In the genomic region with DNA sequence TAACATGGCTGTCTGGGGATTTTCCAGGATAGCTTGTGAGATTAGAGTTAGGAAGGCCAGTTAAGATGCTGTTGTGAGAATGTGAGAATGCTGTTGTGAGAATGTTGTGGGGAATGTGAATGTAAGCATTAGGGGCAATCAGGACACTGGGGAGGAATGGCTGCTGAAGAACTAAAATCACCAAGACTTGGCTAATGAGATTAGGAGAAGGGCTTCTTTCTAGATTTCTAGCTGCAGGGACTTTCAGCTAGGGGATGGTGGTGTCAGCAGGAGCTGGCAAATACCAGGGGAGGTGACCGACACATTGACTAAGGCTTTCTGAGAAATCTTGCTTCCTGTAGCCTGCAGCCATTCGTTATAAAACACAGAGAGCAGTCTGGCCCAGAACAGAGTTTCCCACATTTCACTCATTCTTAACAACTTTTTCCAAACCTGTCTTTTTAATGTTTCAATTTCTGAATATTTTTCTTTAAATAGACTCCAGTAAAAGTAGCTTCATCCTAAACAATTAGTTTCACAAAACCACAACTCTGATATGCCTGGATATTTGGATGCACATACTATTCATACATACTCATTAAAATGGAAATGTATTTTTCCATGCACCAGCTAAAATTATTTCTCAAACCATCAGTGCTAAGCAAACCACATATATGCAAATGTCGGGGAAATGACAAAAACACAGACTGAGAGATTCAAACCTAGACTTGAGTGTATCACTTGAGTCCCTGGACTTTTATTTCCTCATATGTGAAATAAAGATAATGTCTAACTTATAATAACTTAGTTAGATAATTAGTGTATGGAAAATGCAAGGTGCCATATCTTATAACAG, we compare ENCODE assay signal across 11 cellular contexts.
DNase-seq lines count a peak whose midpoint lies in the region; ATAC-seq and TF ChIP-seq lines count a peak whose summit lies in the region.
"Had no signal": no experiment of that assay in that cellular context is flagged by ENCODE, and none has a peak within 500 bp of the region (broad histone marks: within the 10 kb centered on the region; RNA-seq: fewer than 3 reads in every experiment).

No MANE protein-coding gene starts in this region.

- no peak overlapping the region for H2AK5ac ChIP-seq in mesenchymal stem cell (ENCODE audit: low read length, severe bottlenecking)

- peak overlapping the region in 1 of 2 experiments; percentile 47 for H2BK12ac ChIP-seq in mesenchymal stem cell (ENCODE audit: low read length in 2 of 2)

- H4K91ac ChIP-seq in mesenchymal stem cell (ENCODE audit: low read length): no peak overlapping the region

- H3K14ac ChIP-seq in mesenchymal stem cell (ENCODE audit: low read length in 2 of 2): no peak overlapping the region

- H3K36me3 ChIP-seq in GM23338 (ENCODE audit: insufficient read depth) (no peaks in the 10 kb centered on the region), KMS-11 (ENCODE audit: insufficient read depth) (no peaks in the 10 kb centered on the region), mesenchymal stem cell (ENCODE audit: control insufficient read depth in 1 of 2, insufficient read depth in 2 of 2, low read depth in 1 of 2, low read length in 2 of 2) (no peaks in the 10 kb centered on the region), H7 (replicated peaks; ENCODE audit: control insufficient read depth, insufficient read depth, low read length) (no peaks in the 10 kb centered on the region), upper lobe of right lung (no peaks in the 10 kb centered on the region)
- H3K36me3 ChIP-seq: gastrocnemius medialis, SJSA1 had no signal

- no peak overlapping the region for H3K4me3 Mint-ChIP-seq in GM23338
- H3K4me3 Mint-ChIP-seq: activated naive CD4-positive, alpha-beta T cell treated with anti-CD3 and anti-CD28 coated beads, Interleukin-2, amount 50 U/mL, for 24 hours had no signal

- 77% methylated on average over 2 of the region's 3 CpGs for WGBS in mesenchymal stem cell

- no peaks in the 10 kb centered on the region for H3K36me3 Mint-ChIP-seq in GM23338 (ENCODE audit: low read depth)
- H3K36me3 Mint-ChIP-seq: activated naive CD4-positive, alpha-beta T cell treated with anti-CD3 and anti-CD28 coated beads, Interleukin-2, amount 50 U/mL, for 24 hours had no signal

- TF ChIP-seq CTCF in GM23338 (conservative IDR thresholded peaks at IDR 0.05; ENCODE audit: low read depth in 2 of 2) (no peak), KMS-11 (conservative IDR thresholded peaks at IDR 0.05; ENCODE audit: low read depth, low read length) (no peak), upper lobe of right lung (IDR thresholded peaks at IDR 0.05) (no peak)

- H3K79me1 ChIP-seq in mesenchymal stem cell (replicated peaks; ENCODE audit: low read length, poor library complexity, severe bottlenecking): no peaks in the 10 kb centered on the region

- H3K4me3 ChIP-seq in GM23338 (no peak overlapping the region), KMS-11 (IDR thresholded peaks at IDR 0.05; ENCODE audit: insufficient read depth, low read depth, low read length) (no peak overlapping the region), mesenchymal stem cell (ENCODE audit: insufficient read depth in 1 of 2, low read depth in 1 of 2, low read length in 2 of 2) (no peak overlapping the region), H7 (ENCODE audit: insufficient read depth, low read depth, low read length) (no peak overlapping the region), upper lobe of right lung (no peak overlapping the region)
- H3K4me3 ChIP-seq: gastrocnemius medialis, K562, SJSA1 had no signal

- H3K23ac ChIP-seq in mesenchymal stem cell (ENCODE audit: low read length in 2 of 2): no peak overlapping the region

- no peaks in the 10 kb centered on the region for H3F3A ChIP-seq in GM23338 (replicated peaks; ENCODE audit: low read depth)

- no peak overlapping the region for H3K27ac Mint-ChIP-seq in GM23338
- H3K27ac Mint-ChIP-seq: activated naive CD4-positive, alpha-beta T cell treated with anti-CD3 and anti-CD28 coated beads, Interleukin-2, amount 50 U/mL, for 24 hours had no signal

- intact Hi-C loops in upper lobe of right lung (cut with DNase I): no loop called here

- peak; percentile 48 for ATAC-seq in GM19043 (IDR thresholded peaks at IDR 0.05; ENCODE audit: low read depth, unreplicated experiment)
- no peak for ATAC-seq in GM23338
- no peak for ATAC-seq in upper lobe of right lung
- ATAC-seq: gastrocnemius medialis, K562 had no signal

- H3K9me2 ChIP-seq in GM23338 (ENCODE audit: insufficient read depth): peaks cover 26% of the 10 kb centered on the region; the same call in 1 of the 2 replicates

- peak overlapping the region; percentile 59 for H4K8ac ChIP-seq in mesenchymal stem cell (ENCODE audit: low read length)

- H3K27ac ChIP-seq in GM23338 (ENCODE audit: low read depth) (no peak overlapping the region), KMS-11 (peak overlapping the region; percentile 48), mesenchymal stem cell (ENCODE audit: low read length, poor library complexity, severe bottlenecking) (peak overlapping the region; percentile 22), upper lobe of right lung (no peak overlapping the region)
- H3K27ac ChIP-seq: gastrocnemius medialis, SJSA1 had no signal

- DNase-seq in GM23338 (ENCODE audit: low spot score) (no peak), mesenchymal stem cell (peak; percentile 53), H7 (no peak), HuH-7.5 (ENCODE audit: low spot score) (no peak), upper lobe of right lung (no peak)
- DNase-seq: gastrocnemius medialis had no signal

- no peaks in the 10 kb centered on the region for H3K79me2 ChIP-seq in GM23338 (replicated peaks; ENCODE audit: insufficient read depth)
- no peaks in the 10 kb centered on the region for H3K79me2 ChIP-seq in KMS-11 (ENCODE audit: insufficient read depth, low read depth)

- H4K20me1 ChIP-seq in GM23338 (replicated peaks; ENCODE audit: insufficient read depth): no peaks in the 10 kb centered on the region
- H4K20me1 ChIP-seq in KMS-11 (ENCODE audit: insufficient read depth): no peaks in the 10 kb centered on the region

- H3K27me3 Mint-ChIP-seq in GM23338 (ENCODE audit: insufficient read depth, low read depth, poor library complexity): no peaks in the 10 kb centered on the region

- H3K27me3 ChIP-seq in GM23338 (ENCODE audit: insufficient read depth) (no peaks in the 10 kb centered on the region), KMS-11 (ENCODE audit: insufficient read depth, low read depth) (no peaks in the 10 kb centered on the region), mesenchymal stem cell (ENCODE audit: control insufficient read depth in 1 of 2, insufficient read depth in 1 of 2, low read length in 2 of 2) (no peaks in the 10 kb centered on the region), H7 (ENCODE audit: control insufficient read depth, insufficient read depth, low read length) (no peaks in the 10 kb centered on the region), upper lobe of right lung (no peaks in the 10 kb centered on the region)
- H3K27me3 ChIP-seq: gastrocnemius medialis, SJSA1 had no signal

- no peak overlapping the region for H2BK120ac ChIP-seq in mesenchymal stem cell (ENCODE audit: low read depth, low read length)

- H3K4me2 ChIP-seq in GM23338: no peak overlapping the region
- H3K4me2 ChIP-seq in KMS-11: peak overlapping the region; percentile 91
- H3K4me2 ChIP-seq in mesenchymal stem cell (ENCODE audit: low read length, poor library complexity, severe bottlenecking): no peak overlapping the region

- H3K4me1 ChIP-seq in GM23338 (ENCODE audit: insufficient read depth) (no peaks in the 10 kb centered on the region), KMS-11 (ENCODE audit: low read depth, poor library complexity, severe bottlenecking) (peaks cover 77% of the 10 kb centered on the region), mesenchymal stem cell (ENCODE audit: control insufficient read depth, insufficient read depth, low read depth, low read length) (no peaks in the 10 kb centered on the region), upper lobe of right lung (peaks cover 9% of the 10 kb centered on the region)

- peaks cover 3% of the 10 kb centered on the region; the same call in 1 of the 3 replicates for H3K4me1 Mint-ChIP-seq in GM23338
- H3K4me1 Mint-ChIP-seq: activated naive CD4-positive, alpha-beta T cell treated with anti-CD3 and anti-CD28 coated beads, Interleukin-2, amount 50 U/mL, for 24 hours had no signal

- H3K9me3 Mint-ChIP-seq in GM23338: no peaks in the 10 kb centered on the region
- H3K9me3 Mint-ChIP-seq: activated naive CD4-positive, alpha-beta T cell treated with anti-CD3 and anti-CD28 coated beads, Interleukin-2, amount 50 U/mL, for 24 hours had no signal

- peak overlapping the region in 1 of 2 experiments; percentile 52 for H3K18ac ChIP-seq in mesenchymal stem cell (ENCODE audit: low read depth in 1 of 2, low read length in 2 of 2)

- H2BK15ac ChIP-seq in mesenchymal stem cell (ENCODE audit: low read depth, poor library complexity, severe bottlenecking): no peak overlapping the region

- H2BK5ac ChIP-seq in mesenchymal stem cell (ENCODE audit: low read depth, low read length, poor library complexity, severe bottlenecking): no peak overlapping the region

- H3K9ac ChIP-seq in KMS-11: no peak overlapping the region
- H3K9ac ChIP-seq in mesenchymal stem cell (ENCODE audit: low read length): no peak overlapping the region

- H3K9me3 ChIP-seq in mesenchymal stem cell (ENCODE audit: control insufficient read depth, low read length) (no peaks in the 10 kb centered on the region), upper lobe of right lung (no peaks in the 10 kb centered on the region)
- H3K9me3 ChIP-seq: gastrocnemius medialis, SJSA1 had no signal

- H3K4ac ChIP-seq in mesenchymal stem cell (ENCODE audit: low read depth in 1 of 2, low read length in 2 of 2): peak overlapping the region in 1 of 2 experiments; percentile 86

- H2AFZ ChIP-seq in GM23338 (0 out of 2 replicates have a peak overlapping the region, but pooled peaks have one; percentile 48), KMS-11 (ENCODE audit: low read depth) (peak overlapping the region; percentile 24), mesenchymal stem cell (ENCODE audit: low read depth, low read length) (no peak overlapping the region)

TF ChIP-seq in GM23338, 12 proteins besides CTCF, POLR2A, EP300 and RAD21 (continues in another document):
- TF ChIP-seq EZH2phosphoT487 (IDR thresholded peaks at IDR 0.05; ENCODE audit: unreplicated experiment) (no peak), ZNF331 (CRISPR knock-in tag; IDR thresholded peaks at IDR 0.05; ENCODE audit: low read depth) (no peak), CREB1 (CRISPR knock-in tag; IDR thresholded peaks at IDR 0.05; ENCODE audit: low read depth) (no peak)

Comparison
In these comparisons a context has a peak if more than half of its experiments do, and no peak if none do; other contexts are left out.
1. H3K27ac ChIP-seq: peak in KMS-11 (single experiment) and mesenchymal stem cell (single experiment); none in GM23338 (single experiment) and upper lobe of right lung (single experiment).